Comparison of ENCODE assay signal across 9 cellular contexts in the genomic region with DNA sequence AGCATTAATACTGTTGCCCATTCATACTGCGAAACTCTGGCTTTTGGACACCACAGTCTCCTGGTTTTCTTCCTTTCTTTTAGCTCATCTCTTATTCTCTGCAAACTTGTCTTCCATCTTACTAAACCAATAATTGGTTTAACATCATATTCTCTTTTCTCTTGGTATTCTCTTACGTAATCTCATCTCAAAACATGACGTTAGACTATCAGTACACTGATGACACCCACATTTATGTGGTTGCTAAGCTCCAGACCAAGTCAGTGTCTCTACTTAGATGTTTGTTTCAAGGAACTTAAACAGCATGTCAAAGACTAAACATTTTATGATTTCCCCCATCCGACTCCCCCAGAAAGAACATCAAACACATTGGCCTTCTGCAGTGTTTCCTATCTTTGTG. TPM values are rescaled to one million over a fixed set of nuclear protein-coding genes. Genes with fewer than 3 reads are reported as not detected.
DNase-seq lines count a peak whose midpoint lies in the region; ATAC-seq, FAIRE-seq and TF ChIP-seq lines count a peak whose summit lies in the region.
"Had no signal": no experiment of that assay in that cellular context is flagged by ENCODE, and none has a peak within 500 bp of the region (broad histone marks: within the 10 kb centered on the region; RNA-seq: fewer than 3 reads in every experiment).

No MANE protein-coding gene starts in this region.

- peaks cover 8% of the 10 kb centered on the region for H3K9me3 ChIP-seq in CD4-positive, alpha-beta T cell (ENCODE audit: control insufficient read depth, low read length)
- H3K9me3 ChIP-seq in HUES48 (ENCODE audit: control insufficient read depth, insufficient read depth, low read length) (peaks cover 7% of the 10 kb centered on the region), K562 (replicated peaks; ENCODE audit: control insufficient read depth, insufficient read depth, low read depth, low read length) (0 out of 2 replicates have a peak, but pooled peaks cover 12% of the 10 kb centered on the region)

- TF ChIP-seq RAD21 in K562 (CRISPR knock-in tag; conservative IDR thresholded peaks at IDR 0.05 in 1 of 2, IDR thresholded peaks at IDR 0.05 in 1 of 2): no peak

- H3K4me3 Mint-ChIP-seq in CD4-positive, alpha-beta T cell: peak overlapping the region; percentile 97
- H3K4me3 Mint-ChIP-seq in natural killer cell: peak overlapping the region; percentile 41

- CTCF ChIA-PET in CD4-positive, alpha-beta T cell (lab: Charles Lee): no interaction called here
- CTCF ChIA-PET in K562 (lab: Yijun Ruan, JAX; ENCODE audit: low intra/inter-chr PET ratio): no interaction called here

- H3K4me3 ChIP-seq in HUES48 (ENCODE audit: low read depth, low read length): peak overlapping the region; percentile 99; the same call in 1 of the 2 replicates
- no peak overlapping the region for H3K4me3 ChIP-seq in K562

- 68% methylated on average over 4 of the region's 4 CpGs for WGBS in K562 (ENCODE audit: insufficient coverage, low coverage, missing lambda C conversion rate)

- POLR2A ChIA-PET in CD4-positive, alpha-beta T cell (lab: Charles Lee): no interaction called here
- POLR2A ChIA-PET in K562 (lab: Yijun Ruan, JAX): no interaction called here

- in situ Hi-C loops in K562 (cut with MboI): no loop called here

- peaks cover 47% of the 10 kb centered on the region for H3K4me1 Mint-ChIP-seq in CD4-positive, alpha-beta T cell (ENCODE audit: low read depth)
- peaks cover 28 to 35% of the 10 kb centered on the region in 2 donors for H3K4me1 Mint-ChIP-seq in natural killer cell

- no TSS peak for BruUV-seq in K562 (replicated peaks; lab: Mats Ljungman, UMichigan)

- no peak overlapping the region for H2AFZ ChIP-seq in K562 (ENCODE audit: low read depth, low read length)

- H3K27ac Mint-ChIP-seq in CD4-positive, alpha-beta T cell: peak overlapping the region; percentile 54
- H3K27ac Mint-ChIP-seq in natural killer cell: peak overlapping the region in 1 of 2 donors; percentile 1
- H3K27ac Mint-ChIP-seq: IgD-negative memory B cell had no signal

- no peak for TF ChIP-seq POLR2A in K562 (conservative IDR thresholded peaks at IDR 0.05)

- peaks cover 2% of the 10 kb centered on the region for H3K27me3 Mint-ChIP-seq in CD4-positive, alpha-beta T cell
- H3K27me3 Mint-ChIP-seq in natural killer cell (ENCODE audit: low read depth in 2 of 2): peaks cover 4 to 5% of the 10 kb centered on the region in 2 donors

- no peaks in the 10 kb centered on the region for H3K27me3 ChIP-seq in CD4-positive, alpha-beta T cell (ENCODE audit: control insufficient read depth, insufficient read depth, low read length)
- no peaks in the 10 kb centered on the region for H3K27me3 ChIP-seq in HUES48 (ENCODE audit: control insufficient read depth, insufficient read depth, low read length)
- H3K27me3 ChIP-seq in K562 (ENCODE audit: control insufficient read depth in 2 of 2, insufficient read depth in 2 of 2, low read length in 2 of 2): no peaks in the 10 kb centered on the region

- H3K36me3 ChIP-seq in HUES48 (ENCODE audit: control insufficient read depth, insufficient read depth, low read length) (peaks cover 40% of the 10 kb centered on the region), K562 (ENCODE audit: control insufficient read depth, insufficient read depth, low read length) (peaks cover 42% of the 10 kb centered on the region)

- no peak for TF ChIP-seq CTCF in CD4-positive, alpha-beta T cell (IDR thresholded peaks at IDR 0.05)
- TF ChIP-seq CTCF in K562 (IDR thresholded peaks at IDR 0.05 in 2 of 3, conservative IDR thresholded peaks at IDR 0.05 in 1 of 3; ENCODE audit: insufficient read depth in 2 of 3, low read depth in 1 of 3, low read length in 3 of 3) (no peak), natural killer cell (IDR thresholded peaks at IDR 0.05) (no peak)

- intact Hi-C loops in CD4-positive, alpha-beta T cell (cut with DNase I, micrococcal nuclease): loop anchor here (5.0 to 10.0 kb wide), 4 partner anchors 563 to 1573 kb away; partner anchors contain the start of genes SLC12A2 (in 2 of the 2) and ISOC1 (in 1 of the 2)
- intact Hi-C loops in K562 (cut with micrococcal nuclease): no loop called here
- intact Hi-C loops in natural killer cell (cut with micrococcal nuclease): no loop called here

- FAIRE-seq in K562 (lab: Jason Lieb, UNC): no peak

- peaks cover 9% of the 10 kb centered on the region for H3K4me1 ChIP-seq in HUES48 (ENCODE audit: control insufficient read depth, insufficient read depth, low read length)
- H3K4me1 ChIP-seq in K562 (replicated peaks in 1 of 2; ENCODE audit: control insufficient read depth in 2 of 2, insufficient read depth in 2 of 2, low read length in 2 of 2): peaks cover 9 to 12% of the 10 kb centered on the region in 2 experiments; a peak in 4 of 5 replicates

- no peak for DNase-seq in CD4-positive, alpha-beta T cell
- no peak for DNase-seq in K562 (ENCODE audit: extremely low read depth in 1 of 4, low spot score in 3 of 4)
- DNase-seq in natural killer cell: no peak
- DNase-seq in NCI-H446 (lab: John Stamatoyannopoulos, UW): no peak
- DNase-seq in GOT3 (lab: John Stamatoyannopoulos, UW): no peak
- DNase-seq: NCI-H446 treated with DMSO at 0.1 percent for 48 hours had no signal

- H3K9ac ChIP-seq in HUES48 (ENCODE audit: low read depth, low read length) (no peak overlapping the region), K562 (ENCODE audit: insufficient read depth in 1 of 2, low read depth in 2 of 2, low read length in 2 of 2) (no peak overlapping the region)

- peaks cover 53% of the 10 kb centered on the region for H3K79me2 ChIP-seq in K562 (ENCODE audit: control insufficient read depth, insufficient read depth, low read length)

- peaks cover 9% of the 10 kb centered on the region for H3K9me3 Mint-ChIP-seq in CD4-positive, alpha-beta T cell
- H3K9me3 Mint-ChIP-seq in natural killer cell: peaks cover 0 to 3% of the 10 kb centered on the region in 2 donors

- H4K20me1 ChIP-seq in K562 (replicated peaks; ENCODE audit: control insufficient read depth, insufficient read depth, low read length): no peaks in the 10 kb centered on the region

- H3K27ac ChIP-seq in CD4-positive, alpha-beta T cell (ENCODE audit: low read depth, low read length): no peak overlapping the region
- H3K27ac ChIP-seq in HUES48 (ENCODE audit: low read depth, low read length): no peak overlapping the region
- H3K27ac ChIP-seq in K562 (ENCODE audit: extremely low read depth, low read depth, low read length): no peak overlapping the region

- ATAC-seq in CD4-positive, alpha-beta T cell (ENCODE audit: poor library complexity): no peak
- ATAC-seq in K562: no peak
- no peak for ATAC-seq in natural killer cell
- no peak for ATAC-seq in HG02798 (IDR thresholded peaks at IDR 0.05; ENCODE audit: poor library complexity, unreplicated experiment)

- TF ChIP-seq EP300 in K562 (IDR thresholded peaks at IDR 0.05; ENCODE audit: low read length): no peak

- no peaks in the 10 kb centered on the region for H3K9me1 ChIP-seq in K562 (ENCODE audit: control insufficient read depth, insufficient read depth, low read length)

- 0 out of 2 replicates have a peak overlapping the region, but pooled peaks have one; percentile 96 for H3K4me2 ChIP-seq in K562 (ENCODE audit: insufficient read depth, low read length)

- peaks cover 58% of the 10 kb centered on the region for H3K36me3 Mint-ChIP-seq in CD4-positive, alpha-beta T cell (ENCODE audit: low read depth)
- H3K36me3 Mint-ChIP-seq in natural killer cell: peaks cover 4% of the 10 kb centered on the region

TF ChIP-seq in K562, 482 proteins besides CTCF, POLR2A, EP300 and RAD21 (continues in another document):
- TF ChIP-seq TFE3 (CRISPR knock-in tag; IDR thresholded peaks at IDR 0.05) (no peak), SPI1 (IDR thresholded peaks at IDR 0.05; ENCODE audit: borderline replicate concordance, low read depth, low read length) (no peak), SMC3 (conservative IDR thresholded peaks at IDR 0.05; ENCODE audit: insufficient read depth, low read depth, low read length) (no peak), SNIP1 (IDR thresholded peaks at IDR 0.05; ENCODE audit: low read depth) (no peak)

RNA-seq across cellular contexts. Expression of gene PRRC1, which starts 2.1 kb away (rescaled TPM):
- total RNA-seq in CD4-positive, alpha-beta T cell: 10 to 100 TPM; 32.0 to 33.8 TPM
- 53.6 and 122 TPM in 2 replicates for total RNA-seq in K562 (2011; cell fraction: chromatin; rRNA removed; ENCODE audit: low replicate concordance)
- 36.7 and 44.0 TPM in 2 replicates for total RNA-seq in K562 (2011; cell fraction: nucleolus; rRNA removed)
- 65.5 and 95.0 TPM in 2 replicates for total RNA-seq in K562 (2011; cell fraction: nucleoplasm; rRNA removed)
- total RNA-seq in K562 (2014; rRNA removed) (23.4 and 24.7 TPM in 2 replicates), K562 (2014; rRNA removed; fragmentation: Illumina TruSeq; extraction: Trizol) (39.1 and 39.2 TPM in 2 replicates), K562 (2015; rRNA removed; fragmentation: Illumina TruSeq; extraction: Trizol) (38.4 and 41.1 TPM in 2 replicates), K562 (2021) (48.0 and 51.4 TPM in 2 replicates), natural killer cell (10 to 100 TPM; 37.7 to 41.1 (median 39.6) TPM)
- polyA plus RNA-seq in K562 (2011; rRNA removed) (62.1 and 77.6 TPM in 2 replicates), K562 (2014; fragmentation: Illumina TruSeq; extraction: Trizol) (38.0 and 43.9 TPM in 2 replicates), K562 (2014; fragmentation: Nextera tagmentation; extraction: Ambion mirVana) (10 to 100 TPM; 44.3 to 68.7 TPM), K562 (2014; rRNA removed) (28.9 and 32.2 TPM in 2 replicates)
- polyA plus RNA-seq in K562 (2011; cell fraction: cytosol; rRNA removed): 42.1 and 82.3 TPM in 2 replicates
- 60.0 and 97.1 TPM in 2 replicates for polyA plus RNA-seq in K562 (2011; cell fraction: nucleus; rRNA removed)
- 33.7 and 34.3 TPM in 2 replicates for polyA plus RNA-seq in K562 (2012)
- 194 and 197 TPM in 2 replicates for polyA minus RNA-seq in K562 (2011; rRNA and poly(A)+ RNA removed)
- 48.2 and 51.7 TPM in 2 replicates for polyA minus RNA-seq in K562 (2011; cell fraction: cytosol; rRNA and poly(A)+ RNA removed)
- 41.2 and 96.2 TPM in 2 replicates for polyA minus RNA-seq in K562 (2011; cell fraction: nucleus; rRNA and poly(A)+ RNA removed)

Comparison
In these comparisons a context has a peak if more than half of its experiments do, and no peak if none do; other contexts are left out.
1. intact Hi-C loops: an anchor here in CD4-positive, alpha-beta T cell (5.0 to 10.0 kb wide); none called in K562 and natural killer cell.